ENCODE assay signal across 33 cellular contexts in the genomic region with DNA sequence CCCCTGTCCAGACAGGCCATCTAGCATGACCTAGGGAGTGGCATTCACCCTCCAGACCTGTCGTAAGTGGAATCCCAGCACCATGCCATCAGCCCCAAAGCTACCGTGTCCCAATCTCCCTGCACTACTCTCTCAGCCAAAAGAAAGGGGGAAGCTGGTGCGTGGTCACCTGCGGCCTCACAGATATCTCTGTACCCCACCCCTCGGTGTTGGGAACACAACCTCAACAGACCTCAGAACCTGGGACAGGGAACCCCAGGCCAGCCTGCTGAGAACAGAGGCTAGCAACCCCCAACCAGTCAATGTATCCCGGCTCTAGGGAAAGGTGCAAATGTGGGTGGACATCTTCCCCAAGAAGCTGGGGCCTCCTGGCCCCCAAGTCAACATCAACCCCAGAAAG. TPM values are rescaled to one million over a fixed set of nuclear protein-coding genes. Genes with fewer than 3 reads are reported as not detected.
"Had no signal": no experiment of that assay in that cellular context is flagged by ENCODE, and none has a peak within 500 bp of the region (broad histone marks: within the 10 kb centered on the region; RNA-seq: fewer than 3 reads in every experiment).

No MANE protein-coding gene starts in this region.

- H3K9me3 Mint-ChIP-seq: activated CD4-positive, alpha-beta T cell treated with anti-CD3 and anti-CD28 coated beads, Interleukin-2, amount 10 ng/mL, durations not matched to agents 7 days and 5 days; activated naive CD4-positive, alpha-beta T cell treated with anti-CD3 and anti-CD28 coated beads, Interleukin-2, amount 10 ng/mL, durations not matched to agents 7 days and 5 days; activated naive CD8-positive, alpha-beta T cell treated with anti-CD3 and anti-CD28 coated beads, Interleukin-2, amount 50 U/mL, for 24 hours; activated T-helper 2 cell treated with anti-CD3 and anti-CD28 coated beads, Interferon-gamma antibody, Interleukin-2, Interleukin-4, amounts not matched to agents 10 μg/mL and 5 μg/mL and 100 μg/mL, durations not matched to agents 14 hours and 24 hours and 36 hours; brain; IgD-negative memory B cell; T-helper 1 cell treated with Interleukin-12 subunit alpha and Interleukin-12 subunit beta and Interleukin-4 antibody, amounts not matched to agents 30 μg/mL and 1 μg/mL, for 36 hours; T-helper 2 cell treated with Interferon-gamma antibody and Interleukin-4, amounts not matched to agents 5 μg/mL and 100 μg/mL, for 36 hours had no signal

- H3K4me1 ChIP-seq: Peyer's patch, SJSA1 had no signal

- H3K4me3 Mint-ChIP-seq: activated CD4-positive, alpha-beta T cell treated with anti-CD3 and anti-CD28 coated beads for 36 hours; activated CD4-positive, alpha-beta T cell treated with anti-CD3 and anti-CD28 coated beads, Interleukin-2, amount 10 ng/mL, durations not matched to agents 7 days and 5 days; activated CD8-positive, alpha-beta memory T cell treated with anti-CD3 and anti-CD28 coated beads, Interleukin-2, amount 10 ng/mL, durations not matched to agents 7 days and 5 days; activated naive CD4-positive, alpha-beta T cell treated with anti-CD3 and anti-CD28 coated beads, Interleukin-2, amount 10 ng/mL, durations not matched to agents 7 days and 5 days; activated naive CD8-positive, alpha-beta T cell; activated naive CD8-positive, alpha-beta T cell treated with anti-CD3 and anti-CD28 coated beads, Interleukin-2, amount 50 U/mL, for 24 hours; brain; IgD-negative memory B cell; T-helper 1 cell treated with Interleukin-12 subunit alpha and Interleukin-12 subunit beta and Interleukin-4 antibody, amounts not matched to agents 30 μg/mL and 1 μg/mL, for 36 hours; T-helper 2 cell treated with Interferon-gamma antibody and Interleukin-4, amounts not matched to agents 5 μg/mL and 100 μg/mL, for 36 hours had no signal

- H3K27ac ChIP-seq: Peyer's patch, SJSA1 had no signal

- H3K4me1 Mint-ChIP-seq: activated CD4-positive, alpha-beta T cell treated with anti-CD3 and anti-CD28 coated beads for 36 hours; activated CD4-positive, alpha-beta T cell treated with anti-CD3 and anti-CD28 coated beads, Interleukin-2, amount 10 ng/mL, durations not matched to agents 7 days and 5 days; activated CD8-positive, alpha-beta memory T cell treated with anti-CD3 and anti-CD28 coated beads, Interleukin-2, amount 10 ng/mL, durations not matched to agents 7 days and 5 days; activated naive CD4-positive, alpha-beta T cell treated with anti-CD3 and anti-CD28 coated beads, Interleukin-2, amount 10 ng/mL, durations not matched to agents 7 days and 5 days; activated naive CD8-positive, alpha-beta T cell treated with anti-CD3 and anti-CD28 coated beads, Interleukin-2, amount 50 U/mL, for 24 hours; IgD-negative memory B cell had no signal

- DNase-seq: activated CD4-positive, alpha-beta T cell treated with anti-CD3 and anti-CD28 coated beads for 36 hours; activated CD4-positive, alpha-beta T cell treated with anti-CD3 and anti-CD28 coated beads, Interleukin-2, amount 10 ng/mL, durations not matched to agents 7 days and 5 days; activated CD4-positive, alpha-beta T cell treated with anti-CD3 and anti-CD28 coated beads, Interleukin-2, amount 50 U/mL, for 48 hours; activated CD8-positive, alpha-beta memory T cell treated with anti-CD3 and anti-CD28 coated beads for 24 hours; activated CD8-positive, alpha-beta memory T cell treated with anti-CD3 and anti-CD28 coated beads, Interleukin-2, amount 10 ng/mL, durations not matched to agents 7 days and 5 days; activated CD8-positive, alpha-beta memory T cell treated with anti-CD3 and anti-CD28 coated beads, Interleukin-2, amount 50 U/mL, for 48 hours; activated naive CD4-positive, alpha-beta T cell treated with anti-CD3 and anti-CD28 coated beads, Interleukin-2, amount 10 ng/mL, durations not matched to agents 7 days and 5 days; activated naive CD8-positive, alpha-beta T cell treated with anti-CD3 and anti-CD28 coated beads, Interleukin-2, amount 50 U/mL, for 24 hours; anterior cingulate cortex; Karpas-422; KBM-7; NCI-H1048; NCI-H1105 treated with DMSO at 0.1 percent for 48 hours; NCI-H1436 treated with DMSO at 0.1 percent for 48 hours; NCI-H1694 treated with DMSO at 0.1 percent for 48 hours; NCI-H2029; NCI-H345; NCI-H524 treated with DMSO at 0.1 percent for 48 hours; Peyer's patch; RPMI8226; SHP77 treated with DMSO at 0.1 percent for 48 hours; SK-N-SH had no signal

- H3K4me3 ChIP-seq: Peyer's patch, SJSA1 had no signal

- H3K27me3 Mint-ChIP-seq: activated CD4-positive, alpha-beta T cell treated with anti-CD3 and anti-CD28 coated beads for 36 hours; activated CD4-positive, alpha-beta T cell treated with anti-CD3 and anti-CD28 coated beads, Interleukin-2, amount 10 ng/mL, durations not matched to agents 7 days and 5 days; activated CD8-positive, alpha-beta memory T cell treated with anti-CD3 and anti-CD28 coated beads, Interleukin-2, amount 10 ng/mL, durations not matched to agents 7 days and 5 days; activated naive CD4-positive, alpha-beta T cell treated with anti-CD3 and anti-CD28 coated beads, Interleukin-2, amount 10 ng/mL, durations not matched to agents 7 days and 5 days; activated naive CD8-positive, alpha-beta T cell; activated naive CD8-positive, alpha-beta T cell treated with anti-CD3 and anti-CD28 coated beads, Interleukin-2, amount 50 U/mL, for 24 hours; IgD-negative memory B cell had no signal

- H3K27me3 ChIP-seq: Peyer's patch, SJSA1 had no signal

- H3K9me3 ChIP-seq: Peyer's patch, SJSA1, SK-N-SH had no signal

- H3K36me3 Mint-ChIP-seq: activated naive CD8-positive, alpha-beta T cell had no signal

- ATAC-seq: activated CD4-positive, alpha-beta T cell treated with anti-CD3 and anti-CD28 coated beads for 36 hours; activated CD4-positive, CD25-positive, alpha-beta regulatory T cell treated with anti-CD3 and anti-CD28 coated beads, Interleukin-2, amount 50 U/mL, for 24 hours; activated CD8-positive, alpha-beta memory T cell treated with anti-CD3 and anti-CD28 coated beads, Interleukin-2, amount 10 ng/mL, durations not matched to agents 7 days and 5 days; activated naive CD8-positive, alpha-beta T cell treated with anti-CD3 and anti-CD28 coated beads, Interleukin-2, amount 50 U/mL, for 24 hours had no signal

- H3K27ac Mint-ChIP-seq: activated CD4-positive, alpha-beta T cell treated with anti-CD3 and anti-CD28 coated beads for 36 hours; activated CD4-positive, alpha-beta T cell treated with anti-CD3 and anti-CD28 coated beads, Interleukin-2, amount 10 ng/mL, durations not matched to agents 7 days and 5 days; activated CD8-positive, alpha-beta memory T cell treated with anti-CD3 and anti-CD28 coated beads, Interleukin-2, amount 10 ng/mL, durations not matched to agents 7 days and 5 days; activated naive CD4-positive, alpha-beta T cell treated with anti-CD3 and anti-CD28 coated beads, Interleukin-2, amount 10 ng/mL, durations not matched to agents 7 days and 5 days; activated naive CD8-positive, alpha-beta T cell; activated naive CD8-positive, alpha-beta T cell treated with anti-CD3 and anti-CD28 coated beads, Interleukin-2, amount 50 U/mL, for 24 hours; activated T-helper 2 cell treated with anti-CD3 and anti-CD28 coated beads, Interferon-gamma antibody, Interleukin-2, Interleukin-4, amounts not matched to agents 10 μg/mL and 5 μg/mL and 100 μg/mL, durations not matched to agents 14 hours and 24 hours and 36 hours; T-helper 1 cell treated with Interleukin-12 subunit alpha and Interleukin-12 subunit beta and Interleukin-4 antibody, amounts not matched to agents 30 μg/mL and 1 μg/mL, for 36 hours; T-helper 2 cell treated with Interferon-gamma antibody and Interleukin-4, amounts not matched to agents 5 μg/mL and 100 μg/mL, for 36 hours had no signal

RNA-seq across cellular contexts. Expression of gene FER1L5, which starts 59.1 kb away (rescaled TPM):
- total RNA-seq: activated CD4-positive, alpha-beta T cell treated with anti-CD3 and anti-CD28 coated beads for 36 hours; activated CD4-positive, alpha-beta T cell treated with anti-CD3 and anti-CD28 coated beads, Interleukin-2, amount 10 ng/mL, durations not matched to agents 7 days and 5 days; activated CD8-positive, alpha-beta memory T cell treated with anti-CD3 and anti-CD28 coated beads, Interleukin-2, amount 10 ng/mL, durations not matched to agents 7 days and 5 days; activated T-helper 2 cell treated with anti-CD3 and anti-CD28 coated beads, Interferon-gamma antibody, Interleukin-2, Interleukin-4, amounts not matched to agents 10 μg/mL and 5 μg/mL and 100 μg/mL, durations not matched to agents 14 hours and 24 hours and 36 hours; MCF 10A; NCI-H460; PC-3; Peyer's patch; SJSA1 had no signal
